Comparison of ENCODE assay signal across 13 cellular contexts in the genomic region with DNA sequence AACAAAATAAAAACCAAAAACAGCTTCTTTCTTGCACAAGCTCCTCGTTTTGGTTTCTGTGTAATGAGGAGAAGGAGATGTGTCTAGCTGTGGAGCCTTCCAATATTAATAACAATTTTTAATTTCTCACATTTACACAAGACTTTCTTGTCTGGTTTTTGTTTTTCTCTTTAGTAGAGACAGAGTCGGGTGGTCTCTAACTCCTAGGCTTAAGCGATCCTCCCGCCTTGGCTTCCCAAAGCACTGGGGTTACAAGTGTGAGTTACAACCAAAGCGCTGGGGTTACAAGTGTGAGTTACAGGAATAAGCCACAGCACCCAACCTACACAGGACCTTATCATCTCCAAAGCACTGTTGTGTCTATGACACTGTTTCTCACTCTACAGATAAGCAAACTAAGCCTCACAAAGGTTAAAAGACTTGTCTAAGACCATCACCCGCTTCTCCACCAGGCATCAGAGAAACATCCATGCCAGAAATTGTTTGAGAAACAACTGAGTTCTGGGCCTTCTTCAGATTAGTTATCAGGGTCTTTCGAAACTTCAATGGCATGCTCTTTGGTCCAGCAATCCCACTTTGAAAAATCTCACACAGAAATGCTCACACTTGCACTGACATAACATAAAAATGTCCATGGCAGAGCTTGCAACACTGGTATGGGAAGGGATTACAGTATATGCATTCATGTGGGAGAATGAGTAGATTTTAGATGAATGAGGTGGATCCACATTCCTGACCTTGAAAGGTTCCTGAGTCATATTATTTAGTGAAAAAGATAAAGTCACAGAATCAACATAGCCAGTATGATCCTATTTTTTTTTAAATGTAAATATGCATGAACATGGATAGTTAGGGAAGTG. TPM values are rescaled to one million over a fixed set of nuclear protein-coding genes. Genes with fewer than 3 reads are reported as not detected.
DNase-seq lines count a peak whose midpoint lies in the region; ATAC-seq and TF ChIP-seq lines count a peak whose summit lies in the region.
"Had no signal": no experiment of that assay in that cellular context is flagged by ENCODE, and none has a peak within 500 bp of the region (broad histone marks: within the 10 kb centered on the region; RNA-seq: fewer than 3 reads in every experiment).

No MANE protein-coding gene starts in this region.

- TF ChIP-seq CTCF in neural crest cell (conservative IDR thresholded peaks at IDR 0.05), result no peak

- peak overlapping the region; percentile 19 for H3K4me3 Mint-ChIP-seq in neural crest cell
- H3K4me3 Mint-ChIP-seq: T-helper 1 cell treated with Interleukin-12 subunit alpha and Interleukin-12 subunit beta and Interleukin-4 antibody, amounts not matched to agents 30 μg/mL and 1 μg/mL, for 36 hours had no signal

- ATAC-seq in GM21825 (IDR thresholded peaks at IDR 0.05; ENCODE audit: unreplicated experiment) (no peak), GM21515 (IDR thresholded peaks at IDR 0.05; ENCODE audit: unreplicated experiment) (no peak)

- peaks cover 4% of the 10 kb centered on the region for H3K9me3 Mint-ChIP-seq in neural crest cell

- peaks cover 7% of the 10 kb centered on the region for H3K27me3 Mint-ChIP-seq in neural crest cell (ENCODE audit: low read depth)

- peaks cover 41% of the 10 kb centered on the region for H3K4me1 Mint-ChIP-seq in neural crest cell

- H3K27ac Mint-ChIP-seq in neural crest cell (ENCODE audit: unreplicated experiment), result no peak overlapping the region
- H3K27ac Mint-ChIP-seq: T-helper 1 cell treated with Interleukin-12 subunit alpha and Interleukin-12 subunit beta and Interleukin-4 antibody, amounts not matched to agents 30 μg/mL and 1 μg/mL, for 36 hours had no signal

- peaks cover 10% of the 10 kb centered on the region for H3K36me3 Mint-ChIP-seq in neural crest cell (ENCODE audit: low read depth)

- peak; percentile 29 for DNase-seq in AG20443 (ENCODE audit: low spot score)
- DNase-seq in LHCN-M2 (ENCODE audit: low read depth), result peak; percentile 21
- DNase-seq in dedifferentiated amniotic fluid mesenchymal stem cell (ENCODE audit: extremely low spot score), result peak; percentile 19
- no peak for DNase-seq in neural crest cell (ENCODE audit: low read depth, low spot score)
- DNase-seq in H4 (ENCODE audit: low spot score), result no peak
- DNase-seq in globus pallidus (ENCODE audit: low spot score), result no peak
- DNase-seq: DND-41; NCI-H510A treated with DMSO at 0.1 percent for 48 hours; stimulated activated CD4-positive, alpha-beta T cell treated with anti-CD3 and anti-CD28 coated beads, Interleukin-2, amount 100 ng/mL, for 24 hours; thyroid gland had no signal

RNA-seq across cellular contexts. Expression of a gene that starts 3.9 kb away (rescaled TPM):
- 0.29 and 0.32 TPM in 2 replicates for total RNA-seq in LHCN-M2 (2014; rRNA removed)
- polyA plus RNA-seq in LHCN-M2 (2012), result 2.2 TPM
- total RNA-seq in neural crest cell, result 35.2 and 36.5 TPM in 2 replicates
- total RNA-seq in H4 (2014; rRNA removed; shearing (Covaris generic)), result 0.99 and 2.0 TPM in 2 replicates

RNA-seq across cellular contexts. Expression of a gene that starts 56.8 kb away (rescaled TPM):
- 10.1 and 17.1 TPM in 2 replicates for total RNA-seq in LHCN-M2 (2014; rRNA removed)
- 16.7 TPM for polyA plus RNA-seq in LHCN-M2 (2012)
- 52.0 and 57.0 TPM in 2 replicates for total RNA-seq in neural crest cell
- total RNA-seq in H4 (2014; rRNA removed; shearing (Covaris generic)), result 16.1 and 17.1 TPM in 2 replicates

Comparison
In these comparisons a context has a peak if more than half of its experiments do, and no peak if none do; other contexts are left out.
1. DNase-seq: peak in AG20443 (single experiment), LHCN-M2 (single experiment) and dedifferentiated amniotic fluid mesenchymal stem cell (single experiment); none in neural crest cell (single experiment), H4 (single experiment) and globus pallidus (single experiment).
2. RNA of a gene that starts 3.9 kb away (total RNA-seq): 35.2 to 36.5 TPM in neural crest cell; 0.99 to 2.0 TPM in H4 and 0.29 to 0.32 TPM in LHCN-M2; every median in the first group is over 10 times any median in the second.